ENCODE assay signal across 21 cellular contexts in genomic region chr14:90355540-90356518, GRCh38. TPM values are rescaled to one million over a fixed set of nuclear protein-coding genes. Genes with fewer than 3 reads are reported as not detected.
DNase-seq lines count a peak whose midpoint lies in the region; ATAC-seq and TF ChIP-seq lines count a peak whose summit lies in the region.
"Had no signal": no experiment of that assay in that cellular context is flagged by ENCODE, and none has a peak within 500 bp of the region (broad histone marks: within the 10 kb centered on the region; RNA-seq: fewer than 3 reads in every experiment).

No MANE protein-coding gene starts in this region.

- H4K20me1 ChIP-seq in H9 (ENCODE audit: control insufficient read depth, insufficient read depth, insufficient read length) = no peaks in the 10 kb centered on the region

- no peaks in the 10 kb centered on the region for H3K79me2 ChIP-seq in H9 (ENCODE audit: insufficient read depth, low read length)

- H3K23ac ChIP-seq in H9 (ENCODE audit: insufficient read length, low read depth, low read length) = no peak overlapping the region

- intact Hi-C loops in upper lobe of right lung (cut with DNase I) = no loop called here

- H3K27me3 Mint-ChIP-seq in H9 (ENCODE audit: low read depth) (peaks cover 3% of the 10 kb centered on the region), osteocyte (ENCODE audit: unreplicated experiment) (peaks cover 13% of the 10 kb centered on the region)
- H3K27me3 Mint-ChIP-seq: activated naive CD4-positive, alpha-beta T cell treated with anti-CD3 and anti-CD28 coated beads, Interleukin-2, amount 50 U/mL, for 24 hours had no signal

- H3K4me3 Mint-ChIP-seq in H9 (no peak overlapping the region), osteocyte (ENCODE audit: unreplicated experiment) (no peak overlapping the region)
- H3K4me3 Mint-ChIP-seq: activated naive CD4-positive, alpha-beta T cell treated with anti-CD3 and anti-CD28 coated beads, Interleukin-2, amount 50 U/mL, for 24 hours; CD8-positive, alpha-beta memory T cell; neural crest cell had no signal

- DNase-seq in H9 (no peak), RKO (ENCODE audit: low spot score) (peak; percentile 40), fibroblast of the aortic adventitia (ENCODE audit: low read depth) (peak; percentile 16), osteocyte (ENCODE audit: extremely low spot score, unreplicated experiment) (peak; percentile 42), NCI-H187 treated with DMSO at 0.1 percent for 48 hours (lab: John Stamatoyannopoulos, UW) (no peak), upper lobe of right lung (no peak)
- DNase-seq: activated CD8-positive, alpha-beta memory T cell treated with anti-CD3 and anti-CD28 coated beads for 24 hours; CD8-positive, alpha-beta memory T cell; DMS79; foreskin melanocyte; midbrain; NCI-H1105; retina; stimulated activated CD4-positive, alpha-beta T cell treated with anti-CD3 and anti-CD28 coated beads, Interleukin-15, amount 100 ng/mL, for 24 hours; T-helper 9 cell had no signal

- no peaks in the 10 kb centered on the region for H3K79me1 ChIP-seq in H9 (ENCODE audit: insufficient read depth, low read depth, low read length, poor library complexity, severe bottlenecking)

- H3K36me3 Mint-ChIP-seq in H9 (ENCODE audit: insufficient read depth in 1 of 3, low read depth in 3 of 3) (no peaks in the 10 kb centered on the region), osteocyte (ENCODE audit: unreplicated experiment) (no peaks in the 10 kb centered on the region)
- H3K36me3 Mint-ChIP-seq: activated naive CD4-positive, alpha-beta T cell treated with anti-CD3 and anti-CD28 coated beads, Interleukin-2, amount 50 U/mL, for 24 hours; CD8-positive, alpha-beta memory T cell had no signal

- no peak overlapping the region for H2BK120ac ChIP-seq in H9 (ENCODE audit: low read depth, low read length, poor library complexity, severe bottlenecking)

- H3K36me3 ChIP-seq in upper lobe of right lung = no peaks in the 10 kb centered on the region
- H3K36me3 ChIP-seq: thoracic aorta had no signal

- H2BK20ac ChIP-seq in H9 (ENCODE audit: low read depth, low read length, poor library complexity, severe bottlenecking) = no peak overlapping the region

- ATAC-seq in upper lobe of right lung (no peak), GM21723 (IDR thresholded peaks at IDR 0.05; ENCODE audit: unreplicated experiment) (no peak)
- ATAC-seq: activated CD4-positive, CD25-positive, alpha-beta regulatory T cell treated with anti-CD3 and anti-CD28 coated beads, Interleukin-2, amount 50 U/mL, for 24 hours had no signal

- H3K4me1 Mint-ChIP-seq in H9 (0 out of 4 replicates have a peak, but pooled peaks cover 0 to 4% of the 10 kb centered on the region in 2 experiments), osteocyte (ENCODE audit: unreplicated experiment) (no peaks in the 10 kb centered on the region)
- H3K4me1 Mint-ChIP-seq: activated naive CD4-positive, alpha-beta T cell treated with anti-CD3 and anti-CD28 coated beads, Interleukin-2, amount 50 U/mL, for 24 hours; CD8-positive, alpha-beta memory T cell; neural crest cell had no signal

- H4K5ac ChIP-seq in H9 (ENCODE audit: insufficient read length, low read depth, low read length) = no peak overlapping the region

- peak overlapping the region; percentile 15 for H3K18ac ChIP-seq in H9 (ENCODE audit: insufficient read length, low read depth, low read length)

- H3K4me3 ChIP-seq in fibroblast of the aortic adventitia (ENCODE audit: low read depth, low read length) (no peak overlapping the region), upper lobe of right lung (no peak overlapping the region)
- H3K4me3 ChIP-seq: SK-N-MC, thoracic aorta had no signal

- H3K27me3 ChIP-seq in H9 (ENCODE audit: insufficient read depth, low read length) (no peaks in the 10 kb centered on the region), upper lobe of right lung (no peaks in the 10 kb centered on the region)

- TF ChIP-seq CTCF in H9 (conservative IDR thresholded peaks at IDR 0.05) (no peak), fibroblast of the aortic adventitia (IDR thresholded peaks at IDR 0.05; ENCODE audit: insufficient read depth, low read length) (no peak), osteocyte (IDR thresholded peaks at IDR 0.05) (no peak), upper lobe of right lung (IDR thresholded peaks at IDR 0.05) (no peak)

- H2BK5ac ChIP-seq in H9 (ENCODE audit: insufficient read length, low read length) = no peak overlapping the region

- no peak overlapping the region for H3T11ph ChIP-seq in H9 (ENCODE audit: low read length)

- no peak overlapping the region for H2AFZ ChIP-seq in H9 (ENCODE audit: low read length)

- no peak overlapping the region for H3K4ac ChIP-seq in H9 (ENCODE audit: low read depth, low read length)

- H2BK12ac ChIP-seq in H9 (ENCODE audit: insufficient read length, low read depth, low read length) = no peak overlapping the region

- H3K4me2 ChIP-seq in H9 (ENCODE audit: insufficient read depth, insufficient read length, low read length) = no peak overlapping the region

- H3K14ac ChIP-seq in H9 (ENCODE audit: insufficient read depth, low read length) = peak overlapping the region; percentile 12; the same call in 1 of the 2 replicates

- H3K27ac Mint-ChIP-seq in H9 = no peak overlapping the region
- no peak overlapping the region for H3K27ac Mint-ChIP-seq in osteocyte (ENCODE audit: unreplicated experiment)
- H3K27ac Mint-ChIP-seq: activated naive CD4-positive, alpha-beta T cell treated with anti-CD3 and anti-CD28 coated beads, Interleukin-2, amount 50 U/mL, for 24 hours had no signal

- H3K4me1 ChIP-seq in H9 (ENCODE audit: insufficient read depth, low read length) (no peaks in the 10 kb centered on the region), upper lobe of right lung (no peaks in the 10 kb centered on the region)

- no peak overlapping the region for H3K9ac ChIP-seq in H9 (ENCODE audit: extremely low read depth, insufficient read length, low read length)

- H2AK5ac ChIP-seq in H9 (ENCODE audit: insufficient read length, low read length) = no peak overlapping the region

- no peak overlapping the region for H3K27ac ChIP-seq in H9 (ENCODE audit: insufficient read length, low read depth, low read length)
- H3K27ac ChIP-seq in upper lobe of right lung = no peak overlapping the region
- H3K27ac ChIP-seq: SK-N-MC, thoracic aorta had no signal

- H3K56ac ChIP-seq in H9 (ENCODE audit: insufficient read length, low read depth, low read length) = no peak overlapping the region

- H4K8ac ChIP-seq in H9 (replicated peaks; ENCODE audit: insufficient read length, low read depth, low read length) = no peak overlapping the region

- no peak overlapping the region for H2BK15ac ChIP-seq in H9 (ENCODE audit: low read depth, low read length)

- no peak overlapping the region for H4K91ac ChIP-seq in H9 (ENCODE audit: insufficient read length, low read depth, low read length)

- H3K23me2 ChIP-seq in H9 (ENCODE audit: insufficient read length, low read depth, low read length, poor library complexity, severe bottlenecking) = no peaks in the 10 kb centered on the region

- WGBS in H9 (ENCODE audit: extremely low coverage, insufficient read length, low lambda C conversion rate) = no CpG with 5 or more reads among the region's 8 CpGs

- H3K9me3 ChIP-seq in H9 (ENCODE audit: control insufficient read depth, low read depth, low read length) (no peaks in the 10 kb centered on the region), upper lobe of right lung (no peaks in the 10 kb centered on the region)
- H3K9me3 ChIP-seq: thoracic aorta had no signal

- H3K9me3 Mint-ChIP-seq in H9 (no peaks in the 10 kb centered on the region), osteocyte (ENCODE audit: unreplicated experiment) (no peaks in the 10 kb centered on the region)
- H3K9me3 Mint-ChIP-seq: activated naive CD4-positive, alpha-beta T cell treated with anti-CD3 and anti-CD28 coated beads, Interleukin-2, amount 50 U/mL, for 24 hours; CD8-positive, alpha-beta memory T cell; neural crest cell had no signal

RNA-seq across cellular contexts. Expression of gene NRDE2, which starts 24.1 kb away (rescaled TPM):
- 18.1 and 21.2 TPM in 2 replicates for total RNA-seq in H9 (2021)
- total RNA-seq in fibroblast of the aortic adventitia (ENCODE audit: low replicate concordance) = 11.2 and 21.0 TPM in 2 replicates
- total RNA-seq in osteocyte = 23.2 and 25.2 TPM in 2 replicates
- 22.2 TPM for total RNA-seq in upper lobe of right lung

RNA-seq across cellular contexts. Expression of gene CALM1, which starts 41.0 kb away (rescaled TPM):
- 354 TPM in 2 replicates for total RNA-seq in H9 (2021)
- 342 and 589 TPM in 2 replicates for total RNA-seq in fibroblast of the aortic adventitia (ENCODE audit: low replicate concordance)
- total RNA-seq in osteocyte = 184 and 199 TPM in 2 replicates
- total RNA-seq in upper lobe of right lung = 477 TPM

Comparison
In these comparisons a context has a peak if more than half of its experiments do, and no peak if none do; other contexts are left out.
1. DNase-seq: peak in RKO (single experiment), fibroblast of the aortic adventitia (single experiment) and osteocyte (single experiment); none in H9 (single experiment), NCI-H187 treated with DMSO at 0.1 percent for 48 hours (single experiment) and upper lobe of right lung (single experiment).